Comparison of ENCODE assay signal across 1 cellular context in genomic region chr6:37170273-37171140, GRCh38.
TF ChIP-seq lines count a peak whose summit lies in the region.

No MANE protein-coding gene starts in this region.

TF ChIP-seq in HepG2, 621 proteins besides CTCF, POLR2A, EP300 and RAD21 (continued from another document):
- TF ChIP-seq ZNF768 (CRISPR knock-in tag; IDR thresholded peaks at IDR 0.05) = peak; percentile 49; the same call in 1 of the 2 replicates
- peak; percentile 13; the same call in 1 of the 2 replicates for TF ChIP-seq REPIN1 (CRISPR knock-in tag; IDR thresholded peaks at IDR 0.05; ENCODE audit: borderline replicate concordance, low read depth)
- peak; percentile 91; the same call in 1 of the 2 replicates for TF ChIP-seq GLI4 (CRISPR knock-in tag; IDR thresholded peaks at IDR 0.05; ENCODE audit: borderline replicate concordance)
- no peak for TF ChIP-seq ZNF777 (CRISPR knock-in tag; IDR thresholded peaks at IDR 0.05)
- TF ChIP-seq, protein P1, sequence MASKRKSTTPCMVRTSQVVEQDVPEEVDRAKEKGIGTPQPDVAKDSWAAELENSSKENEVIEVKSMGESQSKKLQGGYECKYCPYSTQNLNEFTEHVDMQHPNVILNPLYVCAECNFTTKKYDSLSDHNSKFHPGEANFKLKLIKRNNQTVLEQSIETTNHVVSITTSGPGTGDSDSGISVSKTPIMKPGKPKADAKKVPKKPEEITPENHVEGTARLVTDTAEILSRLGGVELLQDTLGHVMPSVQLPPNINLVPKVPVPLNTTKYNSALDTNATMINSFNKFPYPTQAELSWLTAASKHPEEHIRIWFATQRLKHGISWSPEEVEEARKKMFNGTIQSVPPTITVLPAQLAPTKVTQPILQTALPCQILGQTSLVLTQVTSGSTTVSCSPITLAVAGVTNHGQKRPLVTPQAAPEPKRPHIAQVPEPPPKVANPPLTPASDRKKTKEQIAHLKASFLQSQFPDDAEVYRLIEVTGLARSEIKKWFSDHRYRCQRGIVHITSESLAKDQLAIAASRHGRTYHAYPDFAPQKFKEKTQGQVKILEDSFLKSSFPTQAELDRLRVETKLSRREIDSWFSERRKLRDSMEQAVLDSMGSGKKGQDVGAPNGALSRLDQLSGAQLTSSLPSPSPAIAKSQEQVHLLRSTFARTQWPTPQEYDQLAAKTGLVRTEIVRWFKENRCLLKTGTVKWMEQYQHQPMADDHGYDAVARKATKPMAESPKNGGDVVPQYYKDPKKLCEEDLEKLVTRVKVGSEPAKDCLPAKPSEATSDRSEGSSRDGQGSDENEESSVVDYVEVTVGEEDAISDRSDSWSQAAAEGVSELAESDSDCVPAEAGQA (IDR thresholded peaks at IDR 0.05; ENCODE audit: low read depth) = no peak
- TF ChIP-seq, protein P1 (CRISPR knock-in tag; IDR thresholded peaks at IDR 0.05; ENCODE audit: borderline replicate concordance) = no peak; the same call in none of the 2 replicates
- TF ChIP-seq ZBTB7A (CRISPR knock-in tag; IDR thresholded peaks at IDR 0.05) = peak; percentile 49; the same call in 1 of the 2 replicates
- 0 out of 2 replicates have a peak, but pooled peaks have one; percentile 81 for TF ChIP-seq ZNF430 (CRISPR knock-in tag; IDR thresholded peaks at IDR 0.05)
- no peak for TF ChIP-seq ZNF143 (CRISPR knock-in tag; IDR thresholded peaks at IDR 0.05)
- no peak for TF ChIP-seq KAT8 (CRISPR knock-in tag; IDR thresholded peaks at IDR 0.05)
- TF ChIP-seq ZHX1 (CRISPR knock-in tag; IDR thresholded peaks at IDR 0.05; ENCODE audit: low read depth) = peak; percentile 19; the same call in 1 of the 2 replicates
- TF ChIP-seq ZNF782 (CRISPR knock-in tag; IDR thresholded peaks at IDR 0.05; ENCODE audit: borderline replicate concordance) = peak; percentile 19
- TF ChIP-seq, protein P2, sequence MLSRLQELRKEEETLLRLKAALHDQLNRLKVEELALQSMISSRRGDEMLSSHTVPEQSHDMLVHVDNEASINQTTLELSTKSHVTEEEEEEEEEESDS (CRISPR knock-in tag; IDR thresholded peaks at IDR 0.05; ENCODE audit: borderline replicate concordance) = peak; percentile 51; the same call in 1 of the 2 replicates
- TF ChIP-seq PHF20 (CRISPR knock-in tag; IDR thresholded peaks at IDR 0.05) = 0 out of 2 replicates have a peak, but pooled peaks have one; percentile 5
- TF ChIP-seq NR3C1 (CRISPR knock-in tag; IDR thresholded peaks at IDR 0.05) = no peak
- TF ChIP-seq, protein P3, sequence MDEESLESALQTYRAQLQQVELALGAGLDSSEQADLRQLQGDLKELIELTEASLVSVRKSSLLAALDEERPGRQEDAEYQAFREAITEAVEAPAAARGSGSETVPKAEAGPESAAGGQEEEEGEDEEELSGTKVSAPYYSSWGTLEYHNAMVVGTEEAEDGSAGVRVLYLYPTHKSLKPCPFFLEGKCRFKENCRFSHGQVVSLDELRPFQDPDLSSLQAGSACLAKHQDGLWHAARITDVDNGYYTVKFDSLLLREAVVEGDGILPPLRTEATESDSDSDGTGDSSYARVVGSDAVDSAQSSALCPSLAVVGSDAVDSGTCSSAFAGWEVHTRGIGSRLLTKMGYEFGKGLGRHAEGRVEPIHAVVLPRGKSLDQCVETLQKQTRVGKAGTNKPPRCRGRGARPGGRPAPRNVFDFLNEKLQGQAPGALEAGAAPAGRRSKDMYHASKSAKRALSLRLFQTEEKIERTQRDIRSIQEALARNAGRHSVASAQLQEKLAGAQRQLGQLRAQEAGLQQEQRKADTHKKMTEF (CRISPR knock-in tag; IDR thresholded peaks at IDR 0.05) = peak; percentile 30; the same call in 1 of the 2 replicates
- peak; percentile 24; the same call in 1 of the 2 replicates for TF ChIP-seq ZNF367 (CRISPR knock-in tag; IDR thresholded peaks at IDR 0.05; ENCODE audit: borderline replicate concordance)
- peak; percentile 56 for TF ChIP-seq MED1 (CRISPR knock-in tag; IDR thresholded peaks at IDR 0.05)
- peak; percentile 88; the same call in 1 of the 2 replicates for TF ChIP-seq ZNF766 (CRISPR knock-in tag; IDR thresholded peaks at IDR 0.05; ENCODE audit: borderline replicate concordance)
- 0 out of 2 replicates have a peak, but pooled peaks have one; percentile 21 for TF ChIP-seq CAMTA2 (CRISPR knock-in tag; IDR thresholded peaks at IDR 0.05; ENCODE audit: borderline replicate concordance)
- peak; percentile 69; the same call in 1 of the 2 replicates for TF ChIP-seq ZC3H4 (CRISPR knock-in tag; IDR thresholded peaks at IDR 0.05; ENCODE audit: borderline replicate concordance)
- TF ChIP-seq SSRP1 (CRISPR knock-in tag; IDR thresholded peaks at IDR 0.05) = peak; percentile 50; the same call in 1 of the 2 replicates
- 0 out of 2 replicates have a peak, but pooled peaks have one; percentile 33 for TF ChIP-seq ZBTB20 (CRISPR knock-in tag; IDR thresholded peaks at IDR 0.05; ENCODE audit: borderline replicate concordance, low read depth)
- peak; percentile 70; the same call in 1 of the 2 replicates for TF ChIP-seq ZNF468 (CRISPR knock-in tag; IDR thresholded peaks at IDR 0.05)
- TF ChIP-seq ZNF232 (CRISPR knock-in tag; IDR thresholded peaks at IDR 0.05; ENCODE audit: borderline replicate concordance) = peak; percentile 5; the same call in 1 of the 2 replicates
- TF ChIP-seq HOXA5 (CRISPR knock-in tag; IDR thresholded peaks at IDR 0.05) = no peak; the same call in 1 of the 2 replicates
- no peak for TF ChIP-seq CBX5 (CRISPR knock-in tag; IDR thresholded peaks at IDR 0.05; ENCODE audit: borderline replicate concordance)
- peak; percentile 19; the same call in 1 of the 2 replicates for TF ChIP-seq ZFP90 (CRISPR knock-in tag; IDR thresholded peaks at IDR 0.05; ENCODE audit: borderline replicate concordance)
- TF ChIP-seq ARNTL (CRISPR knock-in tag; IDR thresholded peaks at IDR 0.05) = 0 out of 2 replicates have a peak, but pooled peaks have one; percentile 7
- 0 out of 2 replicates have a peak, but pooled peaks have one; percentile 63 for TF ChIP-seq ZNF180 (CRISPR knock-in tag; IDR thresholded peaks at IDR 0.05; ENCODE audit: borderline replicate concordance, low read depth)
- TF ChIP-seq ZNF883 (CRISPR knock-in tag; IDR thresholded peaks at IDR 0.05; ENCODE audit: not compliant biosample characterization) = no peak
- no peak for TF ChIP-seq LCORL (IDR thresholded peaks at IDR 0.05)
- TF ChIP-seq LCORL (CRISPR knock-in tag; IDR thresholded peaks at IDR 0.05) = peak; percentile 39
- peak; percentile 41; the same call in 1 of the 2 replicates for TF ChIP-seq BATF2 (CRISPR knock-in tag; IDR thresholded peaks at IDR 0.05)
- no peak for TF ChIP-seq CENPX (CRISPR knock-in tag; IDR thresholded peaks at IDR 0.05)
- TF ChIP-seq ZNF543 (CRISPR knock-in tag; IDR thresholded peaks at IDR 0.05) = peak; percentile 74
- no peak for TF ChIP-seq SMARCC2 (IDR thresholded peaks at IDR 0.05)
- no peak for TF ChIP-seq ZMYM3 (CRISPR knock-in tag; IDR thresholded peaks at IDR 0.05)
- TF ChIP-seq ZNF280B (CRISPR knock-in tag; IDR thresholded peaks at IDR 0.05; ENCODE audit: borderline replicate concordance) = no peak
- TF ChIP-seq ZIK1 (CRISPR knock-in tag; IDR thresholded peaks at IDR 0.05; ENCODE audit: borderline replicate concordance, low read depth) = 0 out of 2 replicates have a peak, but pooled peaks have one; percentile 30
- TF ChIP-seq MLXIP (CRISPR knock-in tag; IDR thresholded peaks at IDR 0.05; ENCODE audit: borderline replicate concordance) = peak; percentile 51; the same call in 1 of the 2 replicates
- TF ChIP-seq AGO2 (optimal IDR thresholded peaks at IDR 0.05; ENCODE audit: low read depth, low read length) = peak; percentile 86
